Comparison of ENCODE assay signal across 11 cellular contexts in genomic region chr6:26332408-26332807, GRCh38. TPM values are rescaled to one million over a fixed set of nuclear protein-coding genes. Genes with fewer than 3 reads are reported as not detected.
DNase-seq lines count a peak whose midpoint lies in the region; ATAC-seq and TF ChIP-seq lines count a peak whose summit lies in the region.
"Had no signal": no experiment of that assay in that cellular context is flagged by ENCODE, and none has a peak within 500 bp of the region (broad histone marks: within the 10 kb centered on the region; RNA-seq: fewer than 3 reads in every experiment).

No MANE protein-coding gene starts in this region.

- H3K9me3 Mint-ChIP-seq in activated naive CD8-positive, alpha-beta T cell treated with anti-CD3 and anti-CD28 coated beads, Interleukin-2, amount 10 ng/mL, durations not matched to agents 7 days and 5 days: peaks cover 1% of the 10 kb centered on the region

- H3K36me3 Mint-ChIP-seq in activated naive CD8-positive, alpha-beta T cell treated with anti-CD3 and anti-CD28 coated beads, Interleukin-2, amount 10 ng/mL, durations not matched to agents 7 days and 5 days: peaks cover 3% of the 10 kb centered on the region

- H3K9ac ChIP-seq in HUES64 (ENCODE audit: low read depth, low read length): 0 out of 2 replicates have a peak overlapping the region, but pooled peaks have one; percentile 9

- no peak for TF ChIP-seq CTCF in ascending aorta (IDR thresholded peaks at IDR 0.05)

- H3K4me3 ChIP-seq in HUES64 (ENCODE audit: low read length): peak overlapping the region; percentile 68
- H3K4me3 ChIP-seq in mesodermal cell (ENCODE audit: extremely low read depth, insufficient read depth, low read length, poor library complexity, severe bottlenecking): peak overlapping the region; percentile 46
- H3K4me3 ChIP-seq in ascending aorta: no peak overlapping the region
- H3K4me3 ChIP-seq: SJCRH30 had no signal

- ATAC-seq in activated naive CD8-positive, alpha-beta T cell treated with anti-CD3 and anti-CD28 coated beads, Interleukin-2, amount 10 ng/mL, durations not matched to agents 7 days and 5 days (ENCODE audit: low read depth): no peak
- ATAC-seq in HG03095 (IDR thresholded peaks at IDR 0.05; ENCODE audit: unreplicated experiment) (no peak), HG02623 (IDR thresholded peaks at IDR 0.05; ENCODE audit: unreplicated experiment) (no peak)

- H3K27me3 Mint-ChIP-seq in activated naive CD8-positive, alpha-beta T cell treated with anti-CD3 and anti-CD28 coated beads, Interleukin-2, amount 10 ng/mL, durations not matched to agents 7 days and 5 days: peaks cover 27% of the 10 kb centered on the region

- DNase-seq in NCI-H1417 (lab: John Stamatoyannopoulos, UW) (peak in 2 of 3 experiments; percentile 3 to 5), NCI-H1417 treated with DMSO at 0.1 percent for 48 hours (lab: John Stamatoyannopoulos, UW) (no peak), ascending aorta (ENCODE audit: low spot score in 2 of 2) (no peak)
- no peak for DNase-seq in activated naive CD8-positive, alpha-beta T cell treated with anti-CD3 and anti-CD28 coated beads, Interleukin-2, amount 10 ng/mL, durations not matched to agents 7 days and 5 days
- DNase-seq: 8988T, NCI-H187, SJCRH30 had no signal

- WGBS in HUES64: 8% methylated on average over 7 of the region's 8 CpGs
- WGBS in mesodermal cell (ENCODE audit: insufficient coverage in 2 of 2), 2 experiments: 13 to 17% methylated on average over 6 to 7 of the region's 8 CpGs

- H3K27ac Mint-ChIP-seq in activated naive CD8-positive, alpha-beta T cell treated with anti-CD3 and anti-CD28 coated beads, Interleukin-2, amount 10 ng/mL, durations not matched to agents 7 days and 5 days: no peak overlapping the region

- H3K36me3 ChIP-seq in HUES64 (ENCODE audit: insufficient read depth, low read length) (no peaks in the 10 kb centered on the region), mesodermal cell (ENCODE audit: control insufficient read depth, insufficient read depth, low read length) (no peaks in the 10 kb centered on the region), ascending aorta (no peaks in the 10 kb centered on the region)
- H3K36me3 ChIP-seq: SJCRH30 had no signal

- peaks cover 53% of the 10 kb centered on the region for H3K4me1 Mint-ChIP-seq in activated naive CD8-positive, alpha-beta T cell treated with anti-CD3 and anti-CD28 coated beads, Interleukin-2, amount 10 ng/mL, durations not matched to agents 7 days and 5 days

- peak overlapping the region; percentile 86 for H3K4me3 Mint-ChIP-seq in activated naive CD8-positive, alpha-beta T cell treated with anti-CD3 and anti-CD28 coated beads, Interleukin-2, amount 10 ng/mL, durations not matched to agents 7 days and 5 days

- H3K27me3 ChIP-seq in HUES64 (ENCODE audit: insufficient read depth, low read length) (peaks cover 41% of the 10 kb centered on the region), ascending aorta (peaks cover 30% of the 10 kb centered on the region)
- H3K27me3 ChIP-seq: SJCRH30 had no signal

- no peaks in the 10 kb centered on the region for H3K9me3 ChIP-seq in HUES64 (ENCODE audit: insufficient read depth, low read depth, low read length)
- no peaks in the 10 kb centered on the region for H3K9me3 ChIP-seq in mesodermal cell (ENCODE audit: control insufficient read depth, low read length)
- no peaks in the 10 kb centered on the region for H3K9me3 ChIP-seq in ascending aorta
- H3K9me3 ChIP-seq: SJCRH30 had no signal

- POLR2A ChIA-PET in activated naive CD8-positive, alpha-beta T cell treated with anti-CD3 and anti-CD28 coated beads, Interleukin-2, amount 10 ng/mL, durations not matched to agents 7 days and 5 days (lab: Charles Lee): interaction anchor here (1.0 to 2.6 kb wide), 4 partner anchors 10 to 204 kb away, joined by 5 to 14 read pairs (median 8); a partner anchor contains a TSS

- intact Hi-C loops in ascending aorta (cut with DNase I): no loop called here

- H3K4me1 ChIP-seq in HUES64 (ENCODE audit: insufficient read depth, low read length) (peaks cover 19% of the 10 kb centered on the region), mesodermal cell (ENCODE audit: control insufficient read depth, insufficient read depth, low read length, poor library complexity, severe bottlenecking) (no peaks in the 10 kb centered on the region), ascending aorta (no peaks in the 10 kb centered on the region)

- no peak overlapping the region for H3K27ac ChIP-seq in HUES64 (ENCODE audit: low read depth, low read length)
- no peak overlapping the region for H3K27ac ChIP-seq in mesodermal cell (ENCODE audit: low read depth, low read length, severe bottlenecking)
- no peak overlapping the region for H3K27ac ChIP-seq in ascending aorta
- H3K27ac ChIP-seq: SJCRH30 had no signal

RNA-seq across cellular contexts. Expression of gene BTN3A2, which starts 32.6 kb away (rescaled TPM):
- 1.00 TPM for polyA plus RNA-seq in HUES64 (2013, experiment 1 of 2)
- polyA plus RNA-seq in HUES64 (2013, experiment 2 of 2): 1.8 TPM
- 100 to 1,000 TPM; 102 to 122 TPM for total RNA-seq in activated naive CD8-positive, alpha-beta T cell treated with anti-CD3 and anti-CD28 coated beads, Interleukin-2, amount 10 ng/mL, durations not matched to agents 7 days and 5 days
- polyA plus RNA-seq in mesodermal cell (2013, experiment 1 of 2): 2.3 TPM
- polyA plus RNA-seq in mesodermal cell (2013, experiment 2 of 2): 2.6 TPM
- total RNA-seq in ascending aorta: 17.2 TPM

RNA-seq across cellular contexts. Expression of gene BTN2A2, which starts 50.5 kb away (rescaled TPM):
- polyA plus RNA-seq in HUES64 (2013, experiment 1 of 2): 6.7 TPM
- polyA plus RNA-seq in HUES64 (2013, experiment 2 of 2): 7.7 TPM
- 10 to 100 TPM; 20.5 to 27.9 TPM for total RNA-seq in activated naive CD8-positive, alpha-beta T cell treated with anti-CD3 and anti-CD28 coated beads, Interleukin-2, amount 10 ng/mL, durations not matched to agents 7 days and 5 days
- 10.1 TPM for polyA plus RNA-seq in mesodermal cell (2013, experiment 1 of 2)
- polyA plus RNA-seq in mesodermal cell (2013, experiment 2 of 2): 10.3 TPM
- 22.5 TPM for total RNA-seq in ascending aorta

Comparison
In these comparisons a context has a peak if more than half of its experiments do, and no peak if none do; other contexts are left out.
1. DNase-seq: peak in NCI-H1417 (2 of 3); none in NCI-H1417 treated with DMSO at 0.1 percent for 48 hours (single experiment), activated naive CD8-positive, alpha-beta T cell treated with anti-CD3 and anti-CD28 coated beads, Interleukin-2, amount 10 ng/mL, durations not matched to agents 7 days and 5 days (single experiment) and ascending aorta (0 of 2).
2. H3K4me3 ChIP-seq: peak in HUES64 (single experiment) and mesodermal cell (single experiment); none in ascending aorta (0 of 2).